10 cellular contexts compared by ENCODE assay signal in genomic region chr21:15682182-15682895, GRCh38. TPM values are rescaled to one million over a fixed set of nuclear protein-coding genes. Genes with fewer than 3 reads are reported as not detected.
DNase-seq lines count a peak whose midpoint lies in the region; ATAC-seq lines count a peak whose summit lies in the region.
"Had no signal": no experiment of that assay in that cellular context is flagged by ENCODE, and none has a peak within 500 bp of the region (broad histone marks: within the 10 kb centered on the region; RNA-seq: fewer than 3 reads in every experiment).

No MANE protein-coding gene starts in this region.

- intact Hi-C loops in dendritic cell treated with granulocyte-macrophage colony-stimulating factor and Interleukin-4, amounts not matched to agents 40 ng/mL and 50 ng/mL, for 4 days (cut with micrococcal nuclease), result loop anchor here (10.0 kb wide), 1 partner anchor 808 kb away; no protein-coding TSS in a partner anchor

- H3K27me3 Mint-ChIP-seq in dendritic cell treated with granulocyte-macrophage colony-stimulating factor and Interleukin-4, amounts not matched to agents 40 ng/mL and 50 ng/mL, for 4 days, result no peaks in the 10 kb centered on the region
- H3K27me3 Mint-ChIP-seq in natural killer cell treated with Interleukin-12 subunit alpha and Interleukin-12 subunit beta and Interleukin-15 and Interleukin-18, amount 100 ng/mL, for 72 hours, result peaks cover 14 to 28% of the 10 kb centered on the region in 2 donors

- in situ Hi-C loops in ACHN (cut with HindIII; ENCODE audit: low pct_ligation_motif_present, low pct_unique_long_range_greater_than_20kb, low sequenced_read_pairs), result no loop called here

- peak; percentile 94 for ATAC-seq in natural killer cell treated with Interleukin-12 subunit alpha and Interleukin-12 subunit beta and Interleukin-15 and Interleukin-18, amount 100 ng/mL, for 72 hours
- no peak for ATAC-seq in HG03571 (IDR thresholded peaks at IDR 0.05; ENCODE audit: unreplicated experiment)
- ATAC-seq in GM18520 (IDR thresholded peaks at IDR 0.05; ENCODE audit: unreplicated experiment), result no peak
- no peak for ATAC-seq in HG03196 (IDR thresholded peaks at IDR 0.05; ENCODE audit: unreplicated experiment)

- DNase-seq in EH (ENCODE audit: low read depth), result peak; percentile 74
- peak; percentile 81 for DNase-seq in NCI-H226
- peak; percentile 72 for DNase-seq in natural killer cell treated with Interleukin-12 subunit alpha and Interleukin-12 subunit beta and Interleukin-15 and Interleukin-18, amount 100 ng/mL, for 72 hours (ENCODE audit: low spot score)
- no peak for DNase-seq in ACHN
- DNase-seq: NCI-H748 treated with DMSO at 0.1 percent for 48 hours, sigmoid colon had no signal

- H3K4me3 Mint-ChIP-seq in dendritic cell treated with granulocyte-macrophage colony-stimulating factor and Interleukin-4, amounts not matched to agents 40 ng/mL and 50 ng/mL, for 4 days, result peak overlapping the region; percentile 66
- H3K4me3 Mint-ChIP-seq in natural killer cell treated with Interleukin-12 subunit alpha and Interleukin-12 subunit beta and Interleukin-15 and Interleukin-18, amount 100 ng/mL, for 72 hours, result peak overlapping the region; percentile 65

- H3K36me3 Mint-ChIP-seq in dendritic cell treated with granulocyte-macrophage colony-stimulating factor and Interleukin-4, amounts not matched to agents 40 ng/mL and 50 ng/mL, for 4 days (ENCODE audit: low read depth), result no peaks in the 10 kb centered on the region
- no peaks in the 10 kb centered on the region for H3K36me3 Mint-ChIP-seq in natural killer cell treated with Interleukin-12 subunit alpha and Interleukin-12 subunit beta and Interleukin-15 and Interleukin-18, amount 100 ng/mL, for 72 hours

- peaks cover 33% of the 10 kb centered on the region for H3K4me1 Mint-ChIP-seq in dendritic cell treated with granulocyte-macrophage colony-stimulating factor and Interleukin-4, amounts not matched to agents 40 ng/mL and 50 ng/mL, for 4 days (ENCODE audit: low read depth)
- H3K4me1 Mint-ChIP-seq in natural killer cell treated with Interleukin-12 subunit alpha and Interleukin-12 subunit beta and Interleukin-15 and Interleukin-18, amount 100 ng/mL, for 72 hours (ENCODE audit: low read depth in 2 of 2), result peaks cover 17 to 19% of the 10 kb centered on the region in 2 donors

- H3K27ac Mint-ChIP-seq in dendritic cell treated with granulocyte-macrophage colony-stimulating factor and Interleukin-4, amounts not matched to agents 40 ng/mL and 50 ng/mL, for 4 days, result peak overlapping the region; percentile 82
- H3K27ac Mint-ChIP-seq in natural killer cell treated with Interleukin-12 subunit alpha and Interleukin-12 subunit beta and Interleukin-15 and Interleukin-18, amount 100 ng/mL, for 72 hours, result peak overlapping the region; percentile 72 to 89

- H3K9me3 Mint-ChIP-seq in dendritic cell treated with granulocyte-macrophage colony-stimulating factor and Interleukin-4, amounts not matched to agents 40 ng/mL and 50 ng/mL, for 4 days, result peaks cover 2% of the 10 kb centered on the region
- peaks cover 4% of the 10 kb centered on the region for H3K9me3 Mint-ChIP-seq in natural killer cell treated with Interleukin-12 subunit alpha and Interleukin-12 subunit beta and Interleukin-15 and Interleukin-18, amount 100 ng/mL, for 72 hours

RNA-seq across cellular contexts. Expression of gene USP25, which starts 47.4 kb away (rescaled TPM):
- 10 to 100 TPM; 35.6 to 39.7 TPM for total RNA-seq in natural killer cell treated with Interleukin-12 subunit alpha and Interleukin-12 subunit beta and Interleukin-15 and Interleukin-18, amount 100 ng/mL, for 72 hours

Comparison
In these comparisons a context has a peak if more than half of its experiments do, and no peak if none do; other contexts are left out.
1. ATAC-seq: peak in natural killer cell treated with Interleukin-12 subunit alpha and Interleukin-12 subunit beta and Interleukin-15 and Interleukin-18, amount 100 ng/mL, for 72 hours (2 of 2); none in HG03571 (single experiment), GM18520 (single experiment) and HG03196 (single experiment).